In genomic region chr1:198934414-198934813, GRCh38 we compare ENCODE assay signal across 10 cellular contexts.
DNase-seq lines count a peak whose midpoint lies in the region; ATAC-seq lines count a peak whose summit lies in the region.
"Had no signal": no experiment of that assay in that cellular context is flagged by ENCODE, and none has a peak within 500 bp of the region (broad histone marks: within the 10 kb centered on the region; RNA-seq: fewer than 3 reads in every experiment).

No MANE protein-coding gene starts in this region.

- 6% methylated on average over 2 of the region's 2 CpGs for WGBS in thymus

- H3K36me3 Mint-ChIP-seq in activated CD4-positive, alpha-beta memory T cell treated with anti-CD3 and anti-CD28 coated beads for 36 hours, result no peaks in the 10 kb centered on the region
- H3K36me3 Mint-ChIP-seq in activated CD4-positive, alpha-beta memory T cell treated with anti-CD3 and anti-CD28 coated beads, Interleukin-2, amount 10 ng/mL, durations not matched to agents 7 days and 5 days (ENCODE audit: low read depth), result peaks cover 12% of the 10 kb centered on the region

- H3K4me3 Mint-ChIP-seq in activated CD4-positive, alpha-beta memory T cell treated with anti-CD3 and anti-CD28 coated beads for 36 hours, result no peak overlapping the region
- H3K4me3 Mint-ChIP-seq in activated CD4-positive, alpha-beta memory T cell treated with anti-CD3 and anti-CD28 coated beads, Interleukin-2, amount 10 ng/mL, durations not matched to agents 7 days and 5 days, result no peak overlapping the region
- H3K4me3 Mint-ChIP-seq: activated CD8-positive, alpha-beta T cell treated with anti-CD3 and anti-CD28 coated beads for 36 hours; brain had no signal

- H3K27ac Mint-ChIP-seq in activated CD4-positive, alpha-beta memory T cell treated with anti-CD3 and anti-CD28 coated beads for 36 hours, result peak overlapping the region; percentile 43
- no peak overlapping the region for H3K27ac Mint-ChIP-seq in activated CD4-positive, alpha-beta memory T cell treated with anti-CD3 and anti-CD28 coated beads, Interleukin-2, amount 10 ng/mL, durations not matched to agents 7 days and 5 days
- H3K27ac Mint-ChIP-seq: activated CD8-positive, alpha-beta T cell treated with anti-CD3 and anti-CD28 coated beads for 36 hours had no signal

- H3K9me3 ChIP-seq in adipocyte (ENCODE audit: control insufficient read depth, low read length) (no peaks in the 10 kb centered on the region), thymus (ENCODE audit: control insufficient read depth) (no peaks in the 10 kb centered on the region)

- peaks cover 37% of the 10 kb centered on the region for H3K4me1 Mint-ChIP-seq in activated CD4-positive, alpha-beta memory T cell treated with anti-CD3 and anti-CD28 coated beads for 36 hours (ENCODE audit: low read depth)
- H3K4me1 Mint-ChIP-seq in activated CD4-positive, alpha-beta memory T cell treated with anti-CD3 and anti-CD28 coated beads, Interleukin-2, amount 10 ng/mL, durations not matched to agents 7 days and 5 days, result peaks cover 37% of the 10 kb centered on the region

- H3K27me3 ChIP-seq in adipocyte (replicated peaks; ENCODE audit: control insufficient read depth, insufficient read depth, low read length) (no peaks in the 10 kb centered on the region), thymus (ENCODE audit: control insufficient read depth, insufficient read depth) (no peaks in the 10 kb centered on the region)

- H3K9ac ChIP-seq in adipocyte (ENCODE audit: low read length), result peak overlapping the region; percentile 79

- CTCF ChIA-PET in activated CD4-positive, alpha-beta memory T cell treated with anti-CD3 and anti-CD28 coated beads for 36 hours (lab: Charles Lee), result no interaction called here
- CTCF ChIA-PET in activated CD4-positive, alpha-beta memory T cell treated with anti-CD3 and anti-CD28 coated beads, Interleukin-2, amount 10 ng/mL, durations not matched to agents 7 days and 5 days (lab: Charles Lee), result interaction anchor here (1.0 to 1.7 kb wide), 2 partner anchors 14 to 179 kb away, joined by 3 to 7 read pairs; no protein-coding TSS in a partner anchor

- no peaks in the 10 kb centered on the region for H3K9me3 Mint-ChIP-seq in activated CD4-positive, alpha-beta memory T cell treated with anti-CD3 and anti-CD28 coated beads for 36 hours
- no peaks in the 10 kb centered on the region for H3K9me3 Mint-ChIP-seq in activated CD4-positive, alpha-beta memory T cell treated with anti-CD3 and anti-CD28 coated beads, Interleukin-2, amount 10 ng/mL, durations not matched to agents 7 days and 5 days
- H3K9me3 Mint-ChIP-seq: activated CD8-positive, alpha-beta T cell treated with anti-CD3 and anti-CD28 coated beads for 36 hours had no signal

- H3K36me3 ChIP-seq in adipocyte (ENCODE audit: control insufficient read depth, insufficient read depth, low read length, severe bottlenecking) (no peaks in the 10 kb centered on the region), thymus (ENCODE audit: control insufficient read depth, insufficient read depth) (no peaks in the 10 kb centered on the region)

- H3K4me3 ChIP-seq in adipocyte (ENCODE audit: low read length) (peak overlapping the region; percentile 90), thymus (ENCODE audit: low read length) (peak overlapping the region; percentile 97)

- no peak for DNase-seq in activated CD4-positive, alpha-beta memory T cell treated with anti-CD3 and anti-CD28 coated beads for 36 hours
- no peak for DNase-seq in activated CD4-positive, alpha-beta memory T cell treated with anti-CD3 and anti-CD28 coated beads, Interleukin-2, amount 10 ng/mL, durations not matched to agents 7 days and 5 days
- DNase-seq in adipocyte (ENCODE audit: low read depth) (no peak), globus pallidus (ENCODE audit: low spot score) (peak; percentile 32), NCI-H510A (lab: John Stamatoyannopoulos, UW) (no peak), amniotic stem cell (lab: John Stamatoyannopoulos, UW) (no peak)

- intact Hi-C loops in activated CD4-positive, alpha-beta memory T cell treated with anti-CD3 and anti-CD28 coated beads for 36 hours (cut with micrococcal nuclease), result loop anchor here (10.0 kb wide), 1 partner anchor 770 kb away; no protein-coding TSS in a partner anchor

- H3K4me1 ChIP-seq in adipocyte (ENCODE audit: control insufficient read depth, insufficient read depth, low read length) (peaks cover 30% of the 10 kb centered on the region), thymus (ENCODE audit: control insufficient read depth, insufficient read depth, low read length) (peaks cover 4% of the 10 kb centered on the region)

- no peaks in the 10 kb centered on the region for H3K27me3 Mint-ChIP-seq in activated CD4-positive, alpha-beta memory T cell treated with anti-CD3 and anti-CD28 coated beads for 36 hours
- H3K27me3 Mint-ChIP-seq in activated CD4-positive, alpha-beta memory T cell treated with anti-CD3 and anti-CD28 coated beads, Interleukin-2, amount 10 ng/mL, durations not matched to agents 7 days and 5 days, result no peaks in the 10 kb centered on the region
- H3K27me3 Mint-ChIP-seq: activated CD8-positive, alpha-beta T cell treated with anti-CD3 and anti-CD28 coated beads for 36 hours had no signal

- H3K27ac ChIP-seq in thymus (ENCODE audit: low read depth), result no peak overlapping the region

- POLR2A ChIA-PET in activated CD4-positive, alpha-beta memory T cell treated with anti-CD3 and anti-CD28 coated beads for 36 hours (lab: Charles Lee), result no interaction called here
- POLR2A ChIA-PET in activated CD4-positive, alpha-beta memory T cell treated with anti-CD3 and anti-CD28 coated beads, Interleukin-2, amount 10 ng/mL, durations not matched to agents 7 days and 5 days (lab: Charles Lee), result interaction anchor here (1.1 to 5.9 kb wide), 8 partner anchors 13 to 295 kb away, joined by 4 to 69 read pairs (median 12); partner anchors contain the start of gene PTPRC

- ATAC-seq in GM18870 (IDR thresholded peaks at IDR 0.05; ENCODE audit: unreplicated experiment), result no peak
